ENCODE assay signal across 19 cellular contexts in the genomic region with DNA sequence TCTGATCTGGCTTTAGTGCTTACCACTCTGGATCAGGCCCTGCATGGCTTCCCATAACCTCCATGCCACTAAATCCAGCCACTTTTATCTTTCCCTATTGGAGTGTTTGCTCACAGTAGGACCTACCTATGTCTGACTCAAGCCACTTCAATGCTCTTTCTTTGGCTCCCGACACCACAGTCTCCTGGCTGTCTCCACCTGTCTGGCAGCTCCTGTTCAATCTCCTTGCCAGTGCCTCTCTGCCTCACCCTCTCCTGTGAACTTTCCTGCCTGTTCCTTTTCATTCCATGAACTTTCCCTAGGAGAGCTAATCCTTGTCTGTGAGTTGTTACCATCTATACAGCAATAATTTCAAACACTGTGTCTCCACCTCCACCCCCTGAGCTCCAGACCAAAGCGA.
"Had no signal": no experiment of that assay in that cellular context is flagged by ENCODE, and none has a peak within 500 bp of the region (broad histone marks: within the 10 kb centered on the region; RNA-seq: fewer than 3 reads in every experiment).

No MANE protein-coding gene starts in this region.

- H3K27me3 Mint-ChIP-seq: activated naive CD8-positive, alpha-beta T cell treated with anti-CD3 and anti-CD28 coated beads for 36 hours had no signal

- H3K4me3 ChIP-seq: colonic mucosa, esophagus squamous epithelium, prostate gland, right atrium auricular region, thyroid gland had no signal

- H3K27me3 ChIP-seq: colonic mucosa, esophagus squamous epithelium, neutrophil, right atrium auricular region, thyroid gland had no signal

- H3K9me3 Mint-ChIP-seq: activated naive CD8-positive, alpha-beta T cell treated with anti-CD3 and anti-CD28 coated beads for 36 hours; activated T-cell treated with anti-CD3 and anti-CD28 coated beads, Interleukin-2, amount 50 U/mL, for 72 hours; naive thymus-derived CD8-positive, alpha-beta T cell had no signal

- H3K27ac ChIP-seq: colonic mucosa, neutrophil, prostate gland, right atrium auricular region, thyroid gland, WERI-Rb-1 had no signal

- H3K36me3 ChIP-seq: colonic mucosa, esophagus squamous epithelium, neutrophil, prostate gland, right atrium auricular region, thyroid gland, WERI-Rb-1 had no signal

- H3K36me3 Mint-ChIP-seq: naive thymus-derived CD8-positive, alpha-beta T cell had no signal

- ATAC-seq: naive thymus-derived CD8-positive, alpha-beta T cell had no signal

- H3K4me1 ChIP-seq: colonic mucosa, prostate gland, thyroid gland had no signal

- H3K9me3 ChIP-seq: colonic mucosa, esophagus squamous epithelium, neutrophil, prostate gland, right atrium auricular region, thyroid gland had no signal

- DNase-seq: activated CD4-positive, alpha-beta T cell treated with anti-CD3 and anti-CD28 coated beads for 1 hour; activated CD4-positive, alpha-beta T cell treated with anti-CD3 and anti-CD28 coated beads, Interleukin-2, amount 50 U/mL, for 4 hours; activated gamma-delta T cell; activated naive CD8-positive, alpha-beta T cell treated with anti-CD3 and anti-CD28 coated beads for 36 hours; activated T-cell treated with anti-CD3 and anti-CD28 coated beads, Interleukin-2, amount 50 U/mL, for 72 hours; amygdala; caudate nucleus; colonic mucosa; esophagus squamous epithelium; naive thymus-derived CD8-positive, alpha-beta T cell; stimulated activated CD4-positive, alpha-beta T cell treated with anti-CD3 and anti-CD28 coated beads, Interleukin-12 subunit alpha, Interleukin-12 subunit beta, amount 100 ng/mL, for 4 hours; stimulated activated CD4-positive, alpha-beta T cell treated with anti-CD3 and anti-CD28 coated beads, Interleukin-1b, Interleukin-23, amount 100 ng/mL, for 48 hours; stimulated activated CD8-positive, alpha-beta memory T cell treated with anti-CD3 and anti-CD28 coated beads, Interleukin-4, amount 100 ng/mL, for 48 hours; stimulated activated naive CD4-positive, alpha-beta T cell; thyroid gland; WERI-Rb-1 had no signal

- H3K27ac Mint-ChIP-seq: activated naive CD8-positive, alpha-beta T cell treated with anti-CD3 and anti-CD28 coated beads for 36 hours; activated T-cell treated with anti-CD3 and anti-CD28 coated beads, Interleukin-2, amount 50 U/mL, for 72 hours had no signal

- H3K4me3 Mint-ChIP-seq: activated naive CD8-positive, alpha-beta T cell treated with anti-CD3 and anti-CD28 coated beads for 36 hours; activated T-cell treated with anti-CD3 and anti-CD28 coated beads, Interleukin-2, amount 50 U/mL, for 72 hours; naive thymus-derived CD8-positive, alpha-beta T cell had no signal
